Comparison of ENCODE assay signal across 8 cellular contexts in the genomic region with DNA sequence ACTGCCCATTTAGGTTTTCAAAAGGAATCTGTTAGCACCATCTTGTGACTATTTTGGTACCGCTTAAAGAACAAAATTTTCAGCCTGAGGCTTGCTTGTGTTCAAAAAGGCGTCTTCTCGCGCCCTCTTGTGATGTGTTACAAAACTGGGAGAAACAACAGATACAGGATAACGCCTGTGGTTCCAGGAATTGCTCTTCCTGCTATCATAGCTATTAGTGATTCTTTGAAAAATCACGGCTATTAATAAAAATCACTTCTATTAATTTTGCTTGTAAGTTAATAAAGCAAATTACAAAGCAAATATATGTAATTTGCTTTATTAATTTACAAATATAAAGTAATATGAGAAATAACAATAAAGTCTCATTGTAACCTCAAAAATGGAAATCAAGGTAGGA.
DNase-seq lines count a peak whose midpoint lies in the region; ATAC-seq, FAIRE-seq and TF ChIP-seq lines count a peak whose summit lies in the region.

No MANE protein-coding gene starts in this region.

- in situ Hi-C loops in HepG2 (cut with HindIII; ENCODE audit: extremely low pct_ligation_motif_present, low pct_unique_long_range_greater_than_20kb) = loop anchor here (5.0 kb wide), 1 partner anchor 289 kb away; no protein-coding TSS in a partner anchor

- peak; percentile 96 for TF ChIP-seq CTCF in A673 (conservative IDR thresholded peaks at IDR 0.05; ENCODE audit: low read depth, low read length)
- peak; percentile 67 for TF ChIP-seq CTCF in KMS-11 (conservative IDR thresholded peaks at IDR 0.05; ENCODE audit: low read depth, low read length)
- TF ChIP-seq CTCF in PC-9 (conservative IDR thresholded peaks at IDR 0.05) = peak; percentile 99
- TF ChIP-seq CTCF in coronary artery (IDR thresholded peaks at IDR 0.05) = peak; percentile 69
- TF ChIP-seq CTCF in HepG2 (CRISPR knock-in tag; IDR thresholded peaks at IDR 0.05) = peak; percentile 93
- TF ChIP-seq CTCF in upper lobe of left lung (IDR thresholded peaks at IDR 0.05) = peak; percentile 74 to 92 (median 87)

- H3F3A ChIP-seq in PC-9 (ENCODE audit: insufficient read depth, low read depth) = peaks cover 3% of the 10 kb centered on the region; the same call in 1 of the 2 replicates

- no peaks in the 10 kb centered on the region for H3K9me2 ChIP-seq in PC-9 (ENCODE audit: insufficient read depth)

- no peak overlapping the region for H3K4me2 ChIP-seq in KMS-11
- H3K4me2 ChIP-seq in PC-9 = peak overlapping the region; percentile 11; the same call in 1 of the 2 replicates
- no peak overlapping the region for H3K4me2 ChIP-seq in HepG2 (ENCODE audit: low read depth, low read length)

- peak; percentile 97 for FAIRE-seq in HepG2 (lab: Jason Lieb, UNC)

- H3K9me3 ChIP-seq in A673 (ENCODE audit: low read depth, low read length, poor library complexity, severe bottlenecking) (no peaks in the 10 kb centered on the region), PC-9 (ENCODE audit: insufficient read depth, low read depth) (no peaks in the 10 kb centered on the region), HepG2 (ENCODE audit: low read length) (no peaks in the 10 kb centered on the region), upper lobe of left lung (no peaks in the 10 kb centered on the region)

- BruUV-seq in A673 (replicated peaks; lab: Mats Ljungman, UMichigan) (no TSS peak), PC-9 (replicated peaks; lab: Mats Ljungman, UMichigan) (no TSS peak), HepG2 (replicated peaks; lab: Mats Ljungman, UMichigan) (no TSS peak)

- H4K20me1 ChIP-seq in KMS-11 (ENCODE audit: insufficient read depth) (no peaks in the 10 kb centered on the region), PC-9 (ENCODE audit: insufficient read depth) (no peaks in the 10 kb centered on the region), HepG2 (ENCODE audit: insufficient read depth, low read length) (no peaks in the 10 kb centered on the region)

- no peak overlapping the region for H3K4me3 ChIP-seq in A673 (ENCODE audit: low read depth, low read length, poor library complexity, severe bottlenecking)
- no peak overlapping the region for H3K4me3 ChIP-seq in KMS-11 (IDR thresholded peaks at IDR 0.05; ENCODE audit: insufficient read depth, low read depth, low read length)
- H3K4me3 ChIP-seq in PC-9 = no peak overlapping the region
- peak overlapping the region; percentile 25 for H3K4me3 ChIP-seq in coronary artery
- no peak overlapping the region for H3K4me3 ChIP-seq in HepG2 (replicated peaks in 1 of 3; ENCODE audit: insufficient read depth in 1 of 3, low read depth in 2 of 3, low read length in 3 of 3)
- H3K4me3 ChIP-seq in upper lobe of left lung = no peak overlapping the region

- H3K36me3 ChIP-seq in A673 (ENCODE audit: insufficient read depth, low read length, poor library complexity, severe bottlenecking) = no peaks in the 10 kb centered on the region
- H3K36me3 ChIP-seq in KMS-11 (ENCODE audit: insufficient read depth) = no peaks in the 10 kb centered on the region
- H3K36me3 ChIP-seq in PC-9 (ENCODE audit: low read depth) = no peaks in the 10 kb centered on the region
- no peaks in the 10 kb centered on the region for H3K36me3 ChIP-seq in HepG2 (replicated peaks in 1 of 2; ENCODE audit: control insufficient read depth in 1 of 2, insufficient read depth in 2 of 2, low read length in 2 of 2)
- no peaks in the 10 kb centered on the region for H3K36me3 ChIP-seq in upper lobe of left lung

- H3K27me3 ChIP-seq in A673 (replicated peaks; ENCODE audit: insufficient read depth, low read depth, low read length, poor library complexity) (no peaks in the 10 kb centered on the region), KMS-11 (ENCODE audit: insufficient read depth, low read depth) (no peaks in the 10 kb centered on the region), PC-9 (ENCODE audit: insufficient read depth, low read depth) (no peaks in the 10 kb centered on the region), HepG2 (ENCODE audit: control insufficient read depth in 1 of 2, insufficient read depth in 2 of 2, low read length in 2 of 2) (no peaks in the 10 kb centered on the region; a peak in 1 of 5 replicates), upper lobe of left lung (no peaks in the 10 kb centered on the region)

- TF ChIP-seq POLR2A in HepG2 (IDR thresholded peaks at IDR 0.05; ENCODE audit: insufficient read depth in 1 of 2, low read depth in 2 of 2, low read length in 2 of 2) = no peak
- no peak for TF ChIP-seq POLR2A in upper lobe of left lung (IDR thresholded peaks at IDR 0.05)

- H3K9ac ChIP-seq in KMS-11 = no peak overlapping the region
- H3K9ac ChIP-seq in HepG2 (ENCODE audit: insufficient read depth, low read depth, low read length) = no peak overlapping the region

- ATAC-seq in HepG2 (peak; percentile 86), upper lobe of left lung (ENCODE audit: low FRiP score in 2 of 2) (peak; percentile 83 to 93), HG03280 (IDR thresholded peaks at IDR 0.05; ENCODE audit: unreplicated experiment) (no peak)

- peak; percentile 95 for TF ChIP-seq RAD21 in HepG2 (CRISPR knock-in tag; IDR thresholded peaks at IDR 0.05)

- CTCF ChIA-PET in A673 (lab: Charles Lee) = interaction anchor here (0.5 to 4.1 kb wide), 12 partner anchors 94 to 706 kb away, joined by 3 to 74 read pairs (median 6); no protein-coding TSS in a partner anchor
- CTCF ChIA-PET in PC-9 (lab: Charles Lee) = interaction anchor here (0.6 to 3.5 kb wide), 23 partner anchors 9 to 1583 kb away, joined by 3 to 39 read pairs (median 4); partner anchors contain the start of gene DNTTIP2
- CTCF ChIA-PET in HepG2 (lab: Yijun Ruan, JAX; ENCODE audit: low intra/inter-chr PET ratio, low total read pairs) = interaction anchor here (1.2 to 3.0 kb wide), 9 partner anchors 95 to 310 kb away, joined by 3 to 44 read pairs (median 12); partner anchors contain the start of gene ARHGAP29

- 3% methylated on average over 6 of the region's 6 CpGs for WGBS in HepG2 (ENCODE audit: low lambda C conversion rate)
- WGBS in upper lobe of left lung, 2 donors = 0 to 1% methylated on average over 6 of the region's 6 CpGs

- no peaks in the 10 kb centered on the region for H3K4me1 ChIP-seq in A673 (ENCODE audit: insufficient read depth, low read length, poor library complexity, severe bottlenecking)
- H3K4me1 ChIP-seq in KMS-11 (ENCODE audit: low read depth, poor library complexity, severe bottlenecking) = no peaks in the 10 kb centered on the region
- peaks cover 55% of the 10 kb centered on the region for H3K4me1 ChIP-seq in PC-9 (replicated peaks; ENCODE audit: insufficient read depth)
- H3K4me1 ChIP-seq in HepG2 (ENCODE audit: insufficient read depth, low read length) = peaks cover 38% of the 10 kb centered on the region
- peaks cover 7 to 19% (median 13%) of the 10 kb centered on the region in 4 donors for H3K4me1 ChIP-seq in upper lobe of left lung

- intact Hi-C loops in A673 (cut with micrococcal nuclease; ENCODE audit: unreplicated experiment) (loop anchor here (1.0 to 10.0 kb wide), 6 partner anchors 126 to 701 kb away; no protein-coding TSS in a partner anchor), PC-9 (cut with micrococcal nuclease; ENCODE audit: unreplicated experiment) (loop anchor here (1.0 to 5.0 kb wide), 12 partner anchors 81 to 897 kb away; partner anchors contain the start of genes ABCD3, ARHGAP29, DNTTIP2 and GCLM), HepG2 (cut with micrococcal nuclease; ENCODE audit: unreplicated experiment) (loop anchor here (1.0 to 10.0 kb wide), 6 partner anchors 95 to 431 kb away; partner anchors contain the start of gene GCLM)

- no peaks in the 10 kb centered on the region for H3K79me2 ChIP-seq in KMS-11 (ENCODE audit: insufficient read depth, low read depth)
- H3K79me2 ChIP-seq in PC-9 (ENCODE audit: low read depth) = peaks cover 7% of the 10 kb centered on the region; the same call in 1 of the 2 replicates
- H3K79me2 ChIP-seq in HepG2 (ENCODE audit: insufficient read depth, low read length) = no peaks in the 10 kb centered on the region

- H2AFZ ChIP-seq in KMS-11 (ENCODE audit: low read depth) (no peak overlapping the region), PC-9 (no peak overlapping the region), HepG2 (ENCODE audit: low read length) (no peak overlapping the region)

- TF ChIP-seq EP300 in HepG2 (IDR thresholded peaks at IDR 0.05; ENCODE audit: low read depth in 2 of 2, low read length in 2 of 2) (0 out of 4 replicates have a peak, but pooled peaks of 1 of the 2 experiments have one; percentile 26), HepG2 (CRISPR knock-in tag; IDR thresholded peaks at IDR 0.05; ENCODE audit: borderline replicate concordance) (no peak), upper lobe of left lung (IDR thresholded peaks at IDR 0.05) (no peak)

- H3K27ac ChIP-seq in A673 (ENCODE audit: low read depth, low read length, poor library complexity, severe bottlenecking) (no peak overlapping the region), KMS-11 (no peak overlapping the region), PC-9 (peak overlapping the region; percentile 22; the same call in 1 of the 2 replicates), coronary artery (no peak overlapping the region), HepG2 (ENCODE audit: extremely low read length, insufficient read depth, low read length) (no peak overlapping the region), upper lobe of left lung (peak overlapping the region in 1 of 4 donors; percentile 75)

- POLR2A ChIA-PET in A673 (lab: Charles Lee; ENCODE audit: low non-redundant PET) = interaction anchor here (0.7 kb wide), 1 partner anchor 214 kb away, joined by 3 read pairs; no protein-coding TSS in a partner anchor
- POLR2A ChIA-PET in PC-9 (lab: Charles Lee; ENCODE audit: unreplicated experiment) = interaction anchor here (0.5 to 0.8 kb wide), 9 partner anchors 49 to 560 kb away, joined by 3 to 6 read pairs (median 4); partner anchors contain the start of gene ARHGAP29
- POLR2A ChIA-PET in HepG2 (lab: Yijun Ruan, JAX) = interaction anchor here (1.0 to 4.0 kb wide), 6 partner anchors 25 to 291 kb away, joined by 3 to 18 read pairs (median 5); partner anchors contain the start of gene ARHGAP29

- DNase-seq in A673 (ENCODE audit: low spot score) (peak; percentile 91), GM04504 (ENCODE audit: low read depth) (peak; percentile 83), PC-9 (peak; percentile 67 to 95), coronary artery (ENCODE audit: low spot score) (no peak), HepG2 (ENCODE audit: low spot score) (peak; percentile 90), upper lobe of left lung (peak in 1 of 2 donors; percentile 77)

TF ChIP-seq in HepG2, 621 proteins besides CTCF, POLR2A, EP300 and RAD21 (continues in another document):
- no peak for TF ChIP-seq ZSCAN30 (CRISPR knock-in tag; IDR thresholded peaks at IDR 0.05)
- no peak for TF ChIP-seq SOX13 (IDR thresholded peaks at IDR 0.05)
- peak in 1 of 2 experiments; percentile 15; a peak in 1 of 4 replicates for TF ChIP-seq SOX13 (CRISPR knock-in tag; conservative IDR thresholded peaks at IDR 0.05 in 1 of 2, IDR thresholded peaks at IDR 0.05 in 1 of 2)
- TF ChIP-seq THAP11 (CRISPR knock-in tag; IDR thresholded peaks at IDR 0.05) = peak; percentile 28; the same call in 1 of the 2 replicates
- TF ChIP-seq RCOR2 (CRISPR knock-in tag; IDR thresholded peaks at IDR 0.05) = peak; percentile 43; the same call in 1 of the 2 replicates
- TF ChIP-seq GATAD2A (CRISPR knock-in tag; IDR thresholded peaks at IDR 0.05) = peak; percentile 46; the same call in 1 of the 2 replicates
- TF ChIP-seq FOXA1 (IDR thresholded peaks at IDR 0.05) = no peak
- peak; percentile 55; the same call in 1 of the 2 replicates for TF ChIP-seq FOXA1 (CRISPR knock-in tag; IDR thresholded peaks at IDR 0.05)
